Comparison of ENCODE assay signal across 8 cellular contexts in genomic region chr6:42963855-42964605, GRCh38.
DNase-seq lines count a peak whose midpoint lies in the region; ATAC-seq and TF ChIP-seq lines count a peak whose summit lies in the region.

No MANE protein-coding gene starts in this region.

- H3K4me2 ChIP-seq in OCI-LY1 (ENCODE audit: low read length) = no peak overlapping the region

- H2AFZ ChIP-seq in OCI-LY1 (ENCODE audit: low read length) = no peak overlapping the region

- no peak for ATAC-seq in GM19452 (IDR thresholded peaks at IDR 0.05; ENCODE audit: unreplicated experiment)

- no peak overlapping the region for H3K9ac ChIP-seq in OCI-LY1 (ENCODE audit: low read length)

- no peaks in the 10 kb centered on the region for H4K20me1 ChIP-seq in OCI-LY1 (ENCODE audit: insufficient read depth, low read length)

- no peaks in the 10 kb centered on the region for H3F3A ChIP-seq in OCI-LY1 (ENCODE audit: insufficient read depth, low read length)

- no peaks in the 10 kb centered on the region for H3K79me2 ChIP-seq in OCI-LY1 (ENCODE audit: insufficient read depth, low read length)

- peaks cover 9% of the 10 kb centered on the region for H3K4me1 ChIP-seq in OCI-LY1 (ENCODE audit: insufficient read depth, low read length, severe bottlenecking)

- H3K9me2 ChIP-seq in OCI-LY1 (ENCODE audit: low read depth, low read length) = no peaks in the 10 kb centered on the region

- peak; percentile 52 for DNase-seq in AG08395 (ENCODE audit: low spot score)
- DNase-seq in GM12865 (ENCODE audit: low read depth) = peak; percentile 51
- DNase-seq in caudate nucleus (lab: John Stamatoyannopoulos, UW) = peak in 1 of 61 donors; percentile 14
- peak; percentile 39 to 41 for DNase-seq in stimulated activated CD4-positive, alpha-beta T cell treated with anti-CD3 and anti-CD28 coated beads, Interleukin-2, amount 100 ng/mL, for 24 hours
- no peak for DNase-seq in Ammon's horn (ENCODE audit: low spot score)
- DNase-seq in NCI-H2107 (lab: John Stamatoyannopoulos, UW) = no peak

- H3K4me3 ChIP-seq in GM12865 (ENCODE audit: low read depth, low read length) = no peak overlapping the region
- H3K4me3 ChIP-seq in OCI-LY1 (ENCODE audit: low read depth, low read length, poor library complexity, severe bottlenecking) = no peak overlapping the region

- H3K27ac ChIP-seq in OCI-LY1 (ENCODE audit: low read depth, low read length, poor library complexity, severe bottlenecking) (no peak overlapping the region), caudate nucleus (ENCODE audit: low read depth, low read length) (peak overlapping the region; percentile 21)

- peaks cover 25% of the 10 kb centered on the region; the same call in 1 of the 2 replicates for H3K36me3 ChIP-seq in OCI-LY1 (ENCODE audit: insufficient read depth, low read length)

- no peaks in the 10 kb centered on the region for H3K27me3 ChIP-seq in OCI-LY1 (ENCODE audit: insufficient read depth, low read length)

- TF ChIP-seq CTCF in GM12865 (IDR thresholded peaks at IDR 0.05; ENCODE audit: insufficient read depth, low read depth, low read length, missing control alignments) = no peak
- TF ChIP-seq CTCF in OCI-LY1 (IDR thresholded peaks at IDR 0.05; ENCODE audit: low read length) = peak; percentile 32; the same call in 1 of the 2 replicates

- H3K9me3 ChIP-seq in OCI-LY1 (ENCODE audit: low read length) = no peaks in the 10 kb centered on the region

Comparison
In these comparisons a context has a peak if more than half of its experiments do, and no peak if none do; other contexts are left out.
1. DNase-seq: peak in AG08395 (single experiment), GM12865 (single experiment) and stimulated activated CD4-positive, alpha-beta T cell treated with anti-CD3 and anti-CD28 coated beads, Interleukin-2, amount 100 ng/mL, for 24 hours (2 of 2); none in Ammon's horn (single experiment) and NCI-H2107 (single experiment).